Comparison of ENCODE assay signal across 22 cellular contexts in the genomic region with DNA sequence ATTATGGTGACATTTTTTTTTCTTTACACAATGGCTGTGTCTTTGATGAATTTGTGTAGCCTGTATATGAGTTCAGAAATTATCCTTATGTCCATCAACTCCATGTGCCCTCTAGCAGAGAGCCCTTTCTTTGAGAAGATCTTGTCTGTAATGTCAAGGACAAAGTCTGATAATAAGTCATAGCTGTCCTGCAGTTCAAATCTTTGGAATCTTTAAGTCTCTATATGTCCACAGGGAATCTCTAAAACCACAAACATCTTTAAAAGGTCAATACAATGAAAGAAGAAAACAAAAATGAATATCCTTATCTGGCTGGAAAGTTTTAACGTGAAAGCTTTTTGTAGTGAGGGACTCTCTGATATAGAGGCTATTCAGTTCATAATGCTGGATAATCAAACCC. TPM values are rescaled to one million over a fixed set of nuclear protein-coding genes. Genes with fewer than 3 reads are reported as not detected.
DNase-seq lines count a peak whose midpoint lies in the region; ATAC-seq and TF ChIP-seq lines count a peak whose summit lies in the region.
"Had no signal": no experiment of that assay in that cellular context is flagged by ENCODE, and none has a peak within 500 bp of the region (broad histone marks: within the 10 kb centered on the region; RNA-seq: fewer than 3 reads in every experiment).

No MANE protein-coding gene starts in this region.

- CTCF ChIA-PET in SK-N-SH (lab: Yijun Ruan, JAX): interaction anchor here (0.8 to 9.3 kb wide), 4 partner anchors 8 to 247 kb away, joined by 3 to 75 read pairs (median 24); no protein-coding TSS in a partner anchor

- H3K27ac ChIP-seq in SK-N-SH (ENCODE audit: low read depth in 2 of 2, low read length in 1 of 2) (no peak overlapping the region), smooth muscle cell (ENCODE audit: low read depth) (no peak overlapping the region)
- H3K27ac ChIP-seq: 22Rv1, BLaER1 had no signal

- peak overlapping the region; percentile 18; the same call in 1 of the 2 replicates for H2AFZ ChIP-seq in SK-N-SH (ENCODE audit: low read depth)
- no peak overlapping the region for H2AFZ ChIP-seq in smooth muscle cell (ENCODE audit: low read depth)

- H3F3A ChIP-seq in SK-N-SH (replicated peaks; ENCODE audit: insufficient read depth) (peaks cover 15% of the 10 kb centered on the region), smooth muscle cell (ENCODE audit: low read depth) (no peaks in the 10 kb centered on the region)

- no peak for TF ChIP-seq CTCF in SK-N-SH (IDR thresholded peaks at IDR 0.05)
- no peak for TF ChIP-seq CTCF in smooth muscle cell (IDR thresholded peaks at IDR 0.05; ENCODE audit: borderline replicate concordance, insufficient read depth, poor library complexity, severe bottlenecking)

- POLR2A ChIA-PET in SK-N-SH (lab: Yijun Ruan, JAX): no interaction called here

- no peak for ATAC-seq in SK-N-SH treated with all-trans-retinoic acid at 6 μM for 48 hours
- ATAC-seq: GM12878 had no signal

- WGBS in SK-N-SH (ENCODE audit: low lambda C conversion rate): 87% methylated on average over 1 of the region's 1 CpG
- WGBS in smooth muscle cell (ENCODE audit: low lambda C conversion rate): 82% methylated on average over 1 of the region's 1 CpG

- no peak for DNase-seq in SK-N-SH
- peak; percentile 71 for DNase-seq in foreskin melanocyte
- DNase-seq in smooth muscle cell (lab: John Stamatoyannopoulos, UW; ENCODE audit: unreplicated experiment): no peak
- no peak for DNase-seq in 8988T
- DNase-seq: ACHN; BE2C; C1 segment of cervical spinal cord; CD4-positive, alpha-beta memory T cell; CD4-positive, CD25-positive, alpha-beta regulatory T cell; CD8-positive, alpha-beta memory T cell; COR-L47; DMS 273 treated with DMSO at 0.1 percent for 48 hours; DMS153; DMS53; DMS79; DND-41; EL; GDM1 had no signal

- H3K36me3 ChIP-seq in SK-N-SH (replicated peaks in 1 of 2; ENCODE audit: control insufficient read depth in 1 of 2, insufficient read depth in 2 of 2, low read length in 1 of 2) (no peaks in the 10 kb centered on the region), smooth muscle cell (ENCODE audit: low read depth) (no peaks in the 10 kb centered on the region)
- H3K36me3 ChIP-seq: BE2C, BLaER1 had no signal

- H3K4me1 ChIP-seq in SK-N-SH (ENCODE audit: control insufficient read depth in 1 of 2, insufficient read depth in 2 of 2, low read depth in 1 of 2, low read length in 1 of 2) (peaks cover 0 to 10% of the 10 kb centered on the region in 2 experiments; a peak in 2 of 4 replicates), smooth muscle cell (ENCODE audit: low read depth) (peaks cover 10% of the 10 kb centered on the region)
- H3K4me1 ChIP-seq: BE2C had no signal

- H3K9me3 ChIP-seq in SK-N-SH (no peaks in the 10 kb centered on the region), smooth muscle cell (replicated peaks; ENCODE audit: low read depth) (no peaks in the 10 kb centered on the region)
- H3K9me3 ChIP-seq: BE2C had no signal

- H3K27me3 ChIP-seq in SK-N-SH (ENCODE audit: insufficient read depth) (no peaks in the 10 kb centered on the region), smooth muscle cell (ENCODE audit: low read depth) (no peaks in the 10 kb centered on the region)
- H3K27me3 ChIP-seq: BE2C, BLaER1 had no signal

- H3K4me3 ChIP-seq in SK-N-SH (ENCODE audit: low read depth in 2 of 2, low read length in 1 of 2) (no peak overlapping the region), smooth muscle cell (no peak overlapping the region)
- H3K4me3 ChIP-seq: BLaER1, GM12878 had no signal

- H4K20me1 ChIP-seq in SK-N-SH (ENCODE audit: insufficient read depth) (no peaks in the 10 kb centered on the region), smooth muscle cell (ENCODE audit: low read depth) (no peaks in the 10 kb centered on the region)
- H4K20me1 ChIP-seq: BLaER1 had no signal

- no peaks in the 10 kb centered on the region for H3K79me2 ChIP-seq in SK-N-SH (ENCODE audit: insufficient read depth)
- H3K79me2 ChIP-seq in smooth muscle cell (ENCODE audit: low read depth): no peaks in the 10 kb centered on the region

- no peak for TF ChIP-seq EP300 in SK-N-SH (IDR thresholded peaks at IDR 0.05; ENCODE audit: borderline replicate concordance in 1 of 2, low read depth in 1 of 2, low read length in 1 of 2)

- H3K9me2 ChIP-seq in SK-N-SH: no peaks in the 10 kb centered on the region

- H3K4me2 ChIP-seq in SK-N-SH (no peak overlapping the region), smooth muscle cell (no peak overlapping the region)
- H3K4me2 ChIP-seq: BLaER1 had no signal

- no peak for TF ChIP-seq RAD21 in SK-N-SH (IDR thresholded peaks at IDR 0.05; ENCODE audit: low read length)

- H3K9ac ChIP-seq in SK-N-SH (no peak overlapping the region), smooth muscle cell (ENCODE audit: low read depth) (no peak overlapping the region)
- H3K9ac ChIP-seq: BLaER1 had no signal

TF ChIP-seq in SK-N-SH, 30 proteins besides CTCF, POLR2A, EP300 and RAD21 (continues in another document):
- TF ChIP-seq RFX5 (IDR thresholded peaks at IDR 0.05; ENCODE audit: low read length) (no peak), GATA2 (CRISPR knock-in tag; IDR thresholded peaks at IDR 0.05) (no peak), EZH2phosphoT487 (IDR thresholded peaks at IDR 0.05; ENCODE audit: borderline replicate concordance, low read depth) (no peak), FOXJ3 (CRISPR knock-in tag; IDR thresholded peaks at IDR 0.05) (no peak), POLR2AphosphoS5 (IDR thresholded peaks at IDR 0.05; ENCODE audit: low read depth, low read length) (no peak), MXI1 (IDR thresholded peaks at IDR 0.05; ENCODE audit: low read depth, low read length) (no peak), TEAD4 (IDR thresholded peaks at IDR 0.05; ENCODE audit: borderline replicate concordance, insufficient read depth) (no peak), CHD2 (IDR thresholded peaks at IDR 0.05; ENCODE audit: low read length, partially characterized antibody) (no peak), FOXM1 (IDR thresholded peaks at IDR 0.05; ENCODE audit: low read depth) (no peak)
- TF ChIP-seq, protein P1, sequence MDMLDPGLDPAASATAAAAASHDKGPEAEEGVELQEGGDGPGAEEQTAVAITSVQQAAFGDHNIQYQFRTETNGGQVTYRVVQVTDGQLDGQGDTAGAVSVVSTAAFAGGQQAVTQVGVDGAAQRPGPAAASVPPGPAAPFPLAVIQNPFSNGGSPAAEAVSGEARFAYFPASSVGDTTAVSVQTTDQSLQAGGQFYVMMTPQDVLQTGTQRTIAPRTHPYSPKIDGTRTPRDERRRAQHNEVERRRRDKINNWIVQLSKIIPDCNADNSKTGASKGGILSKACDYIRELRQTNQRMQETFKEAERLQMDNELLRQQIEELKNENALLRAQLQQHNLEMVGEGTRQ (IDR thresholded peaks at IDR 0.05; ENCODE audit: borderline replicate concordance, low read depth, low read length): no peak
- TF ChIP-seq, protein P2, sequence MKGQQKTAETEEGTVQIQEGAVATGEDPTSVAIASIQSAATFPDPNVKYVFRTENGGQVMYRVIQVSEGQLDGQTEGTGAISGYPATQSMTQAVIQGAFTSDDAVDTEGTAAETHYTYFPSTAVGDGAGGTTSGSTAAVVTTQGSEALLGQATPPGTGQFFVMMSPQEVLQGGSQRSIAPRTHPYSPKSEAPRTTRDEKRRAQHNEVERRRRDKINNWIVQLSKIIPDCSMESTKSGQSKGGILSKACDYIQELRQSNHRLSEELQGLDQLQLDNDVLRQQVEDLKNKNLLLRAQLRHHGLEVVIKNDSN (IDR thresholded peaks at IDR 0.05; ENCODE audit: borderline replicate concordance, low read depth): no peak

TF ChIP-seq in SK-N-SH treated with all-trans-retinoic acid at 6 μM for 48 hours, 23 proteins besides CTCF, POLR2A, EP300 and RAD21 (continues in another document):
- TF ChIP-seq ZFP3 (CRISPR knock-in tag; IDR thresholded peaks at IDR 0.05) (no peak), SNAI2 (CRISPR knock-in tag; IDR thresholded peaks at IDR 0.05) (no peak), ZNF8 (CRISPR knock-in tag; IDR thresholded peaks at IDR 0.05) (no peak), PPARA (CRISPR knock-in tag; IDR thresholded peaks at IDR 0.05; ENCODE audit: borderline replicate concordance) (no peak), TOX (CRISPR knock-in tag; IDR thresholded peaks at IDR 0.05; ENCODE audit: borderline replicate concordance) (no peak), ZNF565 (CRISPR knock-in tag; conservative IDR thresholded peaks at IDR 0.05; ENCODE audit: low read depth) (no peak), ARNTL (CRISPR knock-in tag; IDR thresholded peaks at IDR 0.05; ENCODE audit: borderline replicate concordance, low read depth) (no peak), RARB (CRISPR knock-in tag; IDR thresholded peaks at IDR 0.05) (no peak), ZFP30 (CRISPR knock-in tag; IDR thresholded peaks at IDR 0.05) (no peak), CSDC2 (CRISPR knock-in tag; IDR thresholded peaks at IDR 0.05) (no peak)
- TF ChIP-seq, protein P3, sequence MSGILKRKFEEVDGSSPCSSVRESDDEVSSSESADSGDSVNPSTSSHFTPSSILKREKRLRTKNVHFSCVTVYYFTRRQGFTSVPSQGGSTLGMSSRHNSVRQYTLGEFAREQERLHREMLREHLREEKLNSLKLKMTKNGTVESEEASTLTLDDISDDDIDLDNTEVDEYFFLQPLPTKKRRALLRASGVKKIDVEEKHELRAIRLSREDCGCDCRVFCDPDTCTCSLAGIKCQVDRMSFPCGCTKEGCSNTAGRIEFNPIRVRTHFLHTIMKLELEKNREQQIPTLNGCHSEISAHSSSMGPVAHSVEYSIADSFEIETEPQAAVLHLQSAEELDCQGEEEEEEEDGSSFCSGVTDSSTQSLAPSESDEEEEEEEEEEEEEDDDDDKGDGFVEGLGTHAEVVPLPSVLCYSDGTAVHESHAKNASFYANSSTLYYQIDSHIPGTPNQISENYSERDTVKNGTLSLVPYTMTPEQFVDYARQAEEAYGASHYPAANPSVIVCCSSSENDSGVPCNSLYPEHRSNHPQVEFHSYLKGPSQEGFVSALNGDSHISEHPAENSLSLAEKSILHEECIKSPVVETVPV (CRISPR knock-in tag; IDR thresholded peaks at IDR 0.05): no peak
- TF ChIP-seq, protein P4, sequence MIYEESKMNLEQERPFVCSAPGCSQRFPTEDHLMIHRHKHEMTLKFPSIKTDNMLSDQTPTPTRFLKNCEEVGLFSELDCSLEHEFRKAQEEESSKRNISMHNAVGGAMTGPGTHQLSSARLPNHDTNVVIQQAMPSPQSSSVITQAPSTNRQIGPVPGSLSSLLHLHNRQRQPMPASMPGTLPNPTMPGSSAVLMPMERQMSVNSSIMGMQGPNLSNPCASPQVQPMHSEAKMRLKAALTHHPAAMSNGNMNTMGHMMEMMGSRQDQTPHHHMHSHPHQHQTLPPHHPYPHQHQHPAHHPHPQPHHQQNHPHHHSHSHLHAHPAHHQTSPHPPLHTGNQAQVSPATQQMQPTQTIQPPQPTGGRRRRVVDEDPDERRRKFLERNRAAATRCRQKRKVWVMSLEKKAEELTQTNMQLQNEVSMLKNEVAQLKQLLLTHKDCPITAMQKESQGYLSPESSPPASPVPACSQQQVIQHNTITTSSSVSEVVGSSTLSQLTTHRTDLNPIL (CRISPR knock-in tag; IDR thresholded peaks at IDR 0.05; ENCODE audit: low read depth): no peak

RNA-seq across cellular contexts. Expression of a gene that starts 16.9 kb away (rescaled TPM):
- polyA plus RNA-seq in SK-N-SH (2012; rRNA removed) (42.4 and 48.7 TPM in 2 replicates), smooth muscle cell (59.4 and 68.7 TPM in 2 replicates)
- 60.0 and 68.7 TPM in 2 replicates for polyA plus RNA-seq in SK-N-SH (2012; cell fraction: cytosol; rRNA removed)
- polyA plus RNA-seq in SK-N-SH (2012; cell fraction: nucleus; rRNA removed): 5.1 and 18.3 TPM in 2 replicates
- total RNA-seq in smooth muscle cell: 76.5 and 77.7 TPM in 2 replicates
